In the genomic region with DNA sequence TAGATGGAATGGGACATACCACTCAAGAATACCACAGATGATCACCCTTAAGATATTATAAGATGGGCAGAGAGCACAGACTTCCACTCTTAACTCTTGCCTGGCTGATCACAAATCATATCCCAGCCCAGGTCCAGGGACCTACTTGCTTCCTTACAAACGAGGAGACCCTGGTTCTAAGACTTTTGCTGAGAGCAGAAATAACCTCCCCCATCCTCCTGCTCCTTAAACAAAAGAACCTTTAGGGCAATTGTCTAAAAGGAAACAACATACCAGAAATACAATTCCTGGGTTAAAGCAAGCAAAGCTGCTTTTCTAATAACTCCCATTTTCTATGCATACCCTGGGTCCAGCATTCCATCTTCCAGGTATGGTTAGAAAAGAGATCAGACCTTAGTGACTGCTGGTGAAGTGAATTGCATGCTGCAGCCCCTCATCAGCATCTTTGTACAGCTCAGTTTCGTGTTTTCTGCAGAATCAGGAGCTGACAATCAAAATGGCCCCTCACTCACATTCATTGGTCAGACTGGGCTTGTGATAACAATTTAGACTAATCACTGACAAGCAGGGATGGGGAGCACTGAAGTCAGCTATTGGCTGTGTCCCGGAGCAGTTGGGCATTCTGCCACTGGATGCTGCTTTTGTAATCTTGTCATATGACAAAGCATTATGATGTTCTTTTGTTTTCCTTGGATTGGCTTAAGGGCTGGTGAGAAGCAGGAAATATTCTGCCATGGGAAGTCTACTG, we compare ENCODE assay signal across 10 cellular contexts. TPM values are rescaled to one million over a fixed set of nuclear protein-coding genes. Genes with fewer than 3 reads are reported as not detected.
DNase-seq lines count a peak whose midpoint lies in the region; ATAC-seq and TF ChIP-seq lines count a peak whose summit lies in the region.
"Had no signal": no experiment of that assay in that cellular context is flagged by ENCODE, and none has a peak within 500 bp of the region (broad histone marks: within the 10 kb centered on the region; RNA-seq: fewer than 3 reads in every experiment).

No MANE protein-coding gene starts in this region.

- intact Hi-C loops in MCF 10A (cut with micrococcal nuclease) (no loop called here), testis (cut with DNase I; ENCODE audit: low total_unique reads) (no loop called here), stomach (cut with DNase I; ENCODE audit: low total_unique reads) (no loop called here)
- intact Hi-C loops in naive thymus-derived CD4-positive, alpha-beta T cell (cut with micrococcal nuclease) = no loop called here

- H3K4me3 ChIP-seq in LNCaP clone FGC (ENCODE audit: low read depth, low read length) (peak overlapping the region; percentile 36), testis (no peak overlapping the region), stomach (no peak overlapping the region)
- no peak overlapping the region for H3K4me3 ChIP-seq in naive thymus-derived CD4-positive, alpha-beta T cell (ENCODE audit: low read length)
- H3K4me3 ChIP-seq: SJCRH30 had no signal

- ATAC-seq in activated T-cell treated with anti-CD3 and anti-CD28 coated beads, Interleukin-2, amount 50 U/mL, for 72 hours (replicated peaks in 1 of 2) = no peak
- no peak for ATAC-seq in naive thymus-derived CD4-positive, alpha-beta T cell
- no peak for ATAC-seq in HG03378 (IDR thresholded peaks at IDR 0.05; ENCODE audit: unreplicated experiment)

- peak; percentile 43 for DNase-seq in LNCaP clone FGC (ENCODE audit: low read depth)
- DNase-seq in MCF 10A (ENCODE audit: unreplicated experiment) = peak; percentile 81
- peak; percentile 72 for DNase-seq in kidney tubule cell (ENCODE audit: low spot score)
- DNase-seq in testis = peak; percentile 54
- DNase-seq in activated T-cell treated with anti-CD3 and anti-CD28 coated beads, Interleukin-2, amount 50 U/mL, for 72 hours = no peak
- DNase-seq in naive thymus-derived CD4-positive, alpha-beta T cell = no peak
- DNase-seq in stomach = no peak
- DNase-seq: naive B cell, SJCRH30 had no signal

- H3K9me3 ChIP-seq in testis (no peaks in the 10 kb centered on the region), stomach (no peaks in the 10 kb centered on the region)
- H3K9me3 ChIP-seq in naive thymus-derived CD4-positive, alpha-beta T cell (ENCODE audit: control insufficient read depth in 2 of 3, low read length in 3 of 3) = no peaks in the 10 kb centered on the region
- H3K9me3 ChIP-seq: SJCRH30 had no signal

- TF ChIP-seq POLR2A in testis (IDR thresholded peaks at IDR 0.05) = no peak
- TF ChIP-seq POLR2A in stomach (IDR thresholded peaks at IDR 0.05) = no peak

- no peaks in the 10 kb centered on the region for H3K36me3 ChIP-seq in testis (ENCODE audit: low read depth, missing control alignments)
- H3K36me3 ChIP-seq in naive thymus-derived CD4-positive, alpha-beta T cell (ENCODE audit: control insufficient read depth in 2 of 3, insufficient read depth in 3 of 3, low read length in 3 of 3) = peaks cover 0 to 7% (median 5%) of the 10 kb centered on the region in 3 experiments
- peaks cover 11 to 36% (median 26%) of the 10 kb centered on the region in 4 donors for H3K36me3 ChIP-seq in stomach
- H3K36me3 ChIP-seq: SJCRH30 had no signal

- WGBS in testis, 2 donors = 63 to 72% methylated on average over 3 of the region's 3 CpGs
- 74 to 89% (median 81%) methylated on average over 3 of the region's 3 CpGs for WGBS in stomach, 5 donors

- no peak overlapping the region for H3K4me3 Mint-ChIP-seq in MCF 10A (ENCODE audit: unreplicated experiment)
- no peak overlapping the region for H3K4me3 Mint-ChIP-seq in activated T-cell treated with anti-CD3 and anti-CD28 coated beads, Interleukin-2, amount 50 U/mL, for 72 hours
- H3K4me3 Mint-ChIP-seq in naive thymus-derived CD4-positive, alpha-beta T cell = no peak overlapping the region
- H3K4me3 Mint-ChIP-seq: naive B cell had no signal

- H3K9me3 Mint-ChIP-seq in MCF 10A (ENCODE audit: unreplicated experiment) = peaks cover 7% of the 10 kb centered on the region
- H3K9me3 Mint-ChIP-seq in activated T-cell treated with anti-CD3 and anti-CD28 coated beads, Interleukin-2, amount 50 U/mL, for 72 hours = no peaks in the 10 kb centered on the region
- peaks cover 0 to 2% (median 0%) of the 10 kb centered on the region in 11 donors for H3K9me3 Mint-ChIP-seq in naive thymus-derived CD4-positive, alpha-beta T cell
- H3K9me3 Mint-ChIP-seq: naive B cell had no signal

- no peaks in the 10 kb centered on the region for H3K36me3 Mint-ChIP-seq in MCF 10A (ENCODE audit: insufficient read depth, unreplicated experiment)
- H3K36me3 Mint-ChIP-seq in activated T-cell treated with anti-CD3 and anti-CD28 coated beads, Interleukin-2, amount 50 U/mL, for 72 hours (ENCODE audit: insufficient read depth in 2 of 2) = no peaks in the 10 kb centered on the region
- H3K36me3 Mint-ChIP-seq in naive thymus-derived CD4-positive, alpha-beta T cell = peaks cover 14 to 37% (median 23%) of the 10 kb centered on the region in 5 donors

- H3K27me3 ChIP-seq in testis = no peaks in the 10 kb centered on the region
- H3K27me3 ChIP-seq in naive thymus-derived CD4-positive, alpha-beta T cell (ENCODE audit: control insufficient read depth in 2 of 2, insufficient read depth in 2 of 2, low read length in 2 of 2) = no peaks in the 10 kb centered on the region
- no peaks in the 10 kb centered on the region for H3K27me3 ChIP-seq in stomach
- H3K27me3 ChIP-seq: SJCRH30 had no signal

- TF ChIP-seq EP300 in stomach (IDR thresholded peaks at IDR 0.05) = no peak

- H3K27ac ChIP-seq in testis (no peak overlapping the region), stomach (no peak overlapping the region)
- H3K27ac ChIP-seq in naive thymus-derived CD4-positive, alpha-beta T cell (ENCODE audit: low read depth, low read length) = no peak overlapping the region
- H3K27ac ChIP-seq: SJCRH30 had no signal

- BruUV-seq in MCF 10A (replicated peaks; lab: Mats Ljungman, UMichigan) = no TSS peak

- H3K4me1 ChIP-seq in testis (no peaks in the 10 kb centered on the region), stomach (peaks cover 0 to 8% (median 4%) of the 10 kb centered on the region in 4 donors)
- H3K4me1 ChIP-seq in naive thymus-derived CD4-positive, alpha-beta T cell (ENCODE audit: control insufficient read depth in 2 of 2, insufficient read depth in 2 of 2, low read length in 2 of 2) = peaks cover 0 to 7% of the 10 kb centered on the region in 2 donors
- H3K4me1 ChIP-seq: SJCRH30 had no signal

- CTCF ChIA-PET in MCF 10A (lab: Yijun Ruan, JAX) = interaction anchor here (1.9 kb wide), 1 partner anchor 27 kb away, joined by 8 read pairs; no protein-coding TSS in a partner anchor
- CTCF ChIA-PET in naive thymus-derived CD4-positive, alpha-beta T cell (lab: Charles Lee) = interaction anchor here (0.6 kb wide), 1 partner anchor 1908 kb away, joined by 3 read pairs; no protein-coding TSS in a partner anchor

- TF ChIP-seq CTCF in LNCaP clone FGC (IDR thresholded peaks at IDR 0.05; ENCODE audit: control insufficient read depth, extremely low read depth, insufficient read depth) (no peak), MCF 10A (IDR thresholded peaks at IDR 0.05; ENCODE audit: unreplicated experiment) (no peak), testis (IDR thresholded peaks at IDR 0.05) (no peak), stomach (IDR thresholded peaks at IDR 0.05) (no peak)

- no peaks in the 10 kb centered on the region for H3K27me3 Mint-ChIP-seq in MCF 10A (ENCODE audit: insufficient read depth, unreplicated experiment)
- H3K27me3 Mint-ChIP-seq in activated T-cell treated with anti-CD3 and anti-CD28 coated beads, Interleukin-2, amount 50 U/mL, for 72 hours (ENCODE audit: low read depth) = peaks cover 61% of the 10 kb centered on the region
- H3K27me3 Mint-ChIP-seq in naive thymus-derived CD4-positive, alpha-beta T cell = peaks cover 0 to 46% (median 0%) of the 10 kb centered on the region in 5 donors
- H3K27me3 Mint-ChIP-seq: naive B cell had no signal

- POLR2A ChIA-PET in MCF 10A (lab: Yijun Ruan, JAX) = interaction anchor here (0.6 to 3.2 kb wide), 8 partner anchors 9 to 634 kb away, joined by 3 to 15 read pairs (median 4); partner anchors contain the start of genes IFIT2 and IFIT3
- POLR2A ChIA-PET in naive thymus-derived CD4-positive, alpha-beta T cell (lab: Charles Lee) = interaction anchor here (1.5 kb wide), 1 partner anchor 91 kb away, joined by 3 read pairs; the partner anchor contains the start of gene LIPA

- peaks cover 36% of the 10 kb centered on the region for H3K4me1 Mint-ChIP-seq in MCF 10A (ENCODE audit: insufficient read depth, unreplicated experiment)
- H3K4me1 Mint-ChIP-seq in activated T-cell treated with anti-CD3 and anti-CD28 coated beads, Interleukin-2, amount 50 U/mL, for 72 hours (ENCODE audit: low read depth) = peaks cover 6% of the 10 kb centered on the region
- peaks cover 0 to 9% (median 5%) of the 10 kb centered on the region in 7 donors for H3K4me1 Mint-ChIP-seq in naive thymus-derived CD4-positive, alpha-beta T cell

- no peak overlapping the region for H3K27ac Mint-ChIP-seq in MCF 10A (ENCODE audit: low read depth, unreplicated experiment)
- H3K27ac Mint-ChIP-seq in activated T-cell treated with anti-CD3 and anti-CD28 coated beads, Interleukin-2, amount 50 U/mL, for 72 hours = no peak overlapping the region
- no peak overlapping the region for H3K27ac Mint-ChIP-seq in naive thymus-derived CD4-positive, alpha-beta T cell

RNA-seq across cellular contexts. Expression of gene IFIT3, which starts 14.6 kb away (rescaled TPM):
- 1.4 and 3.6 TPM in 2 replicates for total RNA-seq in MCF 10A (2022)
- total RNA-seq in testis = 1 to 10 TPM; 5.4 to 6.9 TPM
- polyA plus RNA-seq in testis (ENCODE audit: insufficient read depth, low read depth, low replicate concordance) = 10.6 TPM
- 10 to 100 TPM in 1 of 2 donors, 1 to 10 TPM in 1; 6.7 to 19.5 TPM for total RNA-seq in activated T-cell treated with anti-CD3 and anti-CD28 coated beads, Interleukin-2, amount 50 U/mL, for 72 hours
- total RNA-seq in naive thymus-derived CD4-positive, alpha-beta T cell = 10 to 100 TPM in 1 of 5 experiments, 1 to 10 TPM in 4; 1.8 to 22.3 (median 3.2) TPM
- polyA plus RNA-seq in naive thymus-derived CD4-positive, alpha-beta T cell = 10 to 100 TPM in 1 of 2 donors, 1 to 10 TPM in 1; 4.1 to 13.1 TPM
- 10 to 100 TPM in 1 of 5 donors, 1 to 10 TPM in 4; 1.3 to 11.4 (median 2.6) TPM for total RNA-seq in stomach
- polyA plus RNA-seq in stomach = 10 to 100 TPM in 1 of 3 donors, 1 to 10 TPM in 2; 6.3 to 11.3 (median 7.9) TPM

RNA-seq across cellular contexts. Expression of gene IFIT1B, which starts 35.5 kb away (rescaled TPM):
- total RNA-seq in MCF 10A (2022) (not detected in 2 replicates), testis (not detected), stomach (under 1 TPM in 1 of 5 donors, not detected in 4; 0.92 TPM)
- polyA plus RNA-seq in testis (ENCODE audit: insufficient read depth, low read depth, low replicate concordance) (not detected), stomach (not detected)
- not detected for total RNA-seq in activated T-cell treated with anti-CD3 and anti-CD28 coated beads, Interleukin-2, amount 50 U/mL, for 72 hours
- not detected for total RNA-seq in naive thymus-derived CD4-positive, alpha-beta T cell
- polyA plus RNA-seq in naive thymus-derived CD4-positive, alpha-beta T cell = under 1 TPM in 1 of 2 donors, not detected in 1; 0.44 TPM
- total RNA-seq: SJCRH30 had no signal

RNA-seq across cellular contexts. Expression of gene IFIT2, which starts 40.5 kb away (rescaled TPM):
- total RNA-seq in MCF 10A (2022) (0.58 and 1.3 TPM in 2 replicates), testis (1 to 10 TPM; 1.3 to 1.6 TPM), stomach (1 to 10 TPM in 2 of 5 donors, under 1 TPM in 2, not detected in 1; 0.45 to 5.0 (median 0.94) TPM)
- polyA plus RNA-seq in testis (ENCODE audit: insufficient read depth, low read depth, low replicate concordance) (4.3 TPM), stomach (1 to 10 TPM; 1.6 to 3.1 (median 2.3) TPM)
- 10 to 100 TPM; 10.8 to 36.0 TPM for total RNA-seq in activated T-cell treated with anti-CD3 and anti-CD28 coated beads, Interleukin-2, amount 50 U/mL, for 72 hours
- total RNA-seq in naive thymus-derived CD4-positive, alpha-beta T cell = 10 to 100 TPM in 1 of 5 experiments, 1 to 10 TPM in 4; 6.0 to 16.4 (median 8.4) TPM
- polyA plus RNA-seq in naive thymus-derived CD4-positive, alpha-beta T cell = 1 to 10 TPM; 4.4 to 9.9 TPM

RNA-seq across cellular contexts. Expression of gene IFIT1, which starts 50.0 kb away (rescaled TPM):
- total RNA-seq in MCF 10A (2022) (0.17 and 0.26 TPM in 2 replicates), testis (10 to 100 TPM; 13.1 to 15.3 TPM), stomach (10 to 100 TPM in 1 of 5 donors, 1 to 10 TPM in 3, under 1 TPM in 1; 0.29 to 12.1 (median 2.3) TPM)
- polyA plus RNA-seq in testis (ENCODE audit: insufficient read depth, low read depth, low replicate concordance) (14.8 TPM), stomach (1 to 10 TPM; 3.5 to 6.4 (median 5.0) TPM)
- 1 to 10 TPM in 1 of 2 donors, under 1 TPM in 1; 0.79 to 2.7 TPM for total RNA-seq in activated T-cell treated with anti-CD3 and anti-CD28 coated beads, Interleukin-2, amount 50 U/mL, for 72 hours
- 10 to 100 TPM in 1 of 5 experiments, 1 to 10 TPM in 4; 1.7 to 15.7 (median 6.5) TPM for total RNA-seq in naive thymus-derived CD4-positive, alpha-beta T cell
- polyA plus RNA-seq in naive thymus-derived CD4-positive, alpha-beta T cell = 10 to 100 TPM in 1 of 2 donors, 1 to 10 TPM in 1; 4.7 to 16.5 TPM

Comparison
In these comparisons a context has a peak if more than half of its experiments do, and no peak if none do; other contexts are left out.
1. DNase-seq: peak in LNCaP clone FGC (single experiment), MCF 10A (single experiment), kidney tubule cell (single experiment) and testis (single experiment); none in activated T-cell treated with anti-CD3 and anti-CD28 coated beads, Interleukin-2, amount 50 U/mL, for 72 hours (0 of 2), naive thymus-derived CD4-positive, alpha-beta T cell (0 of 9) and stomach (single experiment).